Comparison of ENCODE assay signal across 8 cellular contexts in genomic region chr9:37784291-37784639, GRCh38. TPM values are rescaled to one million over a fixed set of nuclear protein-coding genes. Genes with fewer than 3 reads are reported as not detected.
DNase-seq lines count a peak whose midpoint lies in the region; ATAC-seq and TF ChIP-seq lines count a peak whose summit lies in the region.

No MANE protein-coding gene starts in this region.

- H3K9me3 ChIP-seq in mononuclear cell (ENCODE audit: low read depth, low read length), result no peaks in the 10 kb centered on the region

- H3K4me3 Mint-ChIP-seq in MCF 10A (ENCODE audit: unreplicated experiment), result peak overlapping the region; percentile 98

- H3K27me3 ChIP-seq in mononuclear cell (ENCODE audit: insufficient read depth, low read length), result no peaks in the 10 kb centered on the region

- H3K27ac Mint-ChIP-seq in MCF 10A (ENCODE audit: low read depth, unreplicated experiment), result peak overlapping the region; percentile 98

- intact Hi-C loops in MCF 10A (cut with micrococcal nuclease), result no loop called here

- H3K9me3 Mint-ChIP-seq in MCF 10A (ENCODE audit: unreplicated experiment), result no peaks in the 10 kb centered on the region

- H3K4me1 ChIP-seq in mononuclear cell (ENCODE audit: insufficient read depth, low read length), result peaks cover 31% of the 10 kb centered on the region

- H3K4me1 Mint-ChIP-seq in MCF 10A (ENCODE audit: insufficient read depth, unreplicated experiment), result peaks cover 12% of the 10 kb centered on the region

- H3K36me3 Mint-ChIP-seq in MCF 10A (ENCODE audit: insufficient read depth, unreplicated experiment), result peaks cover 40% of the 10 kb centered on the region

- H3K27me3 Mint-ChIP-seq in MCF 10A (ENCODE audit: insufficient read depth, unreplicated experiment), result no peaks in the 10 kb centered on the region

- no peak for TF ChIP-seq CTCF in MCF 10A (IDR thresholded peaks at IDR 0.05; ENCODE audit: unreplicated experiment)

- in situ Hi-C loops in ACHN (cut with HindIII; ENCODE audit: low pct_ligation_motif_present, low pct_unique_long_range_greater_than_20kb, low sequenced_read_pairs), result no loop called here

- peak overlapping the region; percentile 84 for H3K4me3 ChIP-seq in mononuclear cell (ENCODE audit: low read length)

- DNase-seq in ACHN (peak; percentile 10), MCF 10A (ENCODE audit: unreplicated experiment) (peak; percentile 9), cerebellar cortex (ENCODE audit: low spot score) (no peak), NCI-H1436 treated with DMSO at 0.1 percent for 48 hours (lab: John Stamatoyannopoulos, UW) (no peak), HCEC 1CT (no peak)

- TSS peak; percentile 21 for BruUV-seq in MCF 10A (replicated peaks; lab: Mats Ljungman, UMichigan)

- CTCF ChIA-PET in MCF 10A (lab: Yijun Ruan, JAX), result interaction anchor here (0.6 to 1.2 kb wide), 4 partner anchors 119 to 195 kb away, joined by 3 to 6 read pairs (median 4); no protein-coding TSS in a partner anchor

- POLR2A ChIA-PET in MCF 10A (lab: Yijun Ruan, JAX), result interaction anchor here (0.5 to 4.6 kb wide), 21 partner anchors 9 to 304 kb away, joined by 3 to 121 read pairs (median 5); partner anchors contain the start of genes DCAF10, POLR1E and TOMM5

- ATAC-seq in HG03135 (IDR thresholded peaks at IDR 0.05; ENCODE audit: unreplicated experiment) (peak; percentile 1), GM21381 (IDR thresholded peaks at IDR 0.05; ENCODE audit: unreplicated experiment) (no peak)

RNA-seq across cellular contexts. Expression of gene EXOSC3, which starts 0.6 kb away (rescaled TPM):
- total RNA-seq in MCF 10A (2022) (44.8 and 50.9 TPM in 2 replicates), mononuclear cell (81.1 TPM)

RNA-seq across cellular contexts. Expression of gene DCAF10, which starts 16.3 kb away (rescaled TPM):
- total RNA-seq in MCF 10A (2022) (42.1 and 49.4 TPM in 2 replicates), mononuclear cell (8.8 TPM)

RNA-seq across cellular contexts. Expression of gene TRMT10B, which starts 30.7 kb away (rescaled TPM):
- 4.9 and 6.9 TPM in 2 replicates for total RNA-seq in MCF 10A (2022)
- total RNA-seq in mononuclear cell, result 3.0 TPM

Comparison
In these comparisons a context has a peak if more than half of its experiments do, and no peak if none do; other contexts are left out.
1. DNase-seq: peak in ACHN (single experiment) and MCF 10A (single experiment); none in cerebellar cortex (single experiment), NCI-H1436 treated with DMSO at 0.1 percent for 48 hours (single experiment) and HCEC 1CT (single experiment).